In genomic region chr4:174279433-174279832, GRCh38 we compare ENCODE assay signal across 2 cellular contexts.
TF ChIP-seq lines count a peak whose summit lies in the region.

No MANE protein-coding gene starts in this region.

TF ChIP-seq in HEK293, 187 proteins besides CTCF, POLR2A, EP300 and RAD21:
- TF ChIP-seq BCL11B (tag by site-specific recombination; IDR thresholded peaks at IDR 0.05; ENCODE audit: low read depth): no peak
- peak; percentile 81 for TF ChIP-seq SETDB1 (IDR thresholded peaks at IDR 0.05; ENCODE audit: insufficient read length, low read length)
- TF ChIP-seq, protein P1, sequence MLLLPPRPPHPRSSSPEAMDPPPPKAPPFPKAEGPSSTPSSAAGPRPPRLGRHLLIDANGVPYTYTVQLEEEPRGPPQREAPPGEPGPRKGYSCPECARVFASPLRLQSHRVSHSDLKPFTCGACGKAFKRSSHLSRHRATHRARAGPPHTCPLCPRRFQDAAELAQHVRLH (tag by site-specific recombination; IDR thresholded peaks at IDR 0.05): peak; percentile 39; the same call in 1 of the 2 replicates
- TF ChIP-seq ZNF280D (tag by site-specific recombination; IDR thresholded peaks at IDR 0.05): peak; percentile 39; the same call in 1 of the 2 replicates

TF ChIP-seq in GM12878, 131 proteins besides CTCF, POLR2A, EP300 and RAD21:
- TF ChIP-seq SMARCA5 (IDR thresholded peaks at IDR 0.05): 0 out of 2 replicates have a peak, but pooled peaks have one; percentile 37
- no peak for TF ChIP-seq TCF7 (IDR thresholded peaks at IDR 0.05; ENCODE audit: borderline replicate concordance)
- TF ChIP-seq ZNF217 (IDR thresholded peaks at IDR 0.05): peak; percentile 84
